17 cellular contexts compared by ENCODE assay signal in genomic region chr7:47150497-47151260, GRCh38.
"Had no signal": no experiment of that assay in that cellular context is flagged by ENCODE, and none has a peak within 500 bp of the region (broad histone marks: within the 10 kb centered on the region; RNA-seq: fewer than 3 reads in every experiment).

No MANE protein-coding gene starts in this region.

- H3K4me3 ChIP-seq: ascending aorta, lung, skin epidermis, tibial artery had no signal

- H3K9me3 ChIP-seq: ascending aorta, tibial artery had no signal

- DNase-seq: activated CD4-positive, CD25-positive, alpha-beta regulatory T cell treated with anti-CD3 and anti-CD28 coated beads, Interleukin-2, amount 50 U/mL, for 72 hours; activated naive CD4-positive, alpha-beta T cell; activated naive CD8-positive, alpha-beta T cell treated with anti-CD3 and anti-CD28 coated beads, Interleukin-2, amount 10 ng/mL, durations not matched to agents 7 days and 5 days; activated T-cell treated with anti-CD3 and anti-CD28 coated beads for 4 hours; dermis blood vessel endothelial cell; effector memory CD8-positive, alpha-beta T cell; left colon; naive thymus-derived CD4-positive, alpha-beta T cell; stimulated activated CD4-positive, alpha-beta T cell treated with anti-CD3 and anti-CD28 coated beads, Interleukin-15, amount 100 ng/mL, for 24 hours; stimulated activated CD4-positive, alpha-beta T cell treated with anti-CD3 and anti-CD28 coated beads, Interleukin-4, amount 100 ng/mL, for 1 hour; stimulated activated naive CD4-positive, alpha-beta T cell; T1000; tibial artery had no signal

- H3K27me3 ChIP-seq: ascending aorta, tibial artery had no signal

- ATAC-seq: effector memory CD8-positive, alpha-beta T cell; left colon; naive thymus-derived CD4-positive, alpha-beta T cell had no signal

- H3K36me3 ChIP-seq: ascending aorta, tibial artery had no signal

- H2AFZ ChIP-seq: parathyroid adenoma had no signal

- H3K27ac ChIP-seq: ascending aorta, parathyroid adenoma, skin epidermis, tibial artery had no signal

- H3K79me2 ChIP-seq: parathyroid adenoma had no signal
